25 cellular contexts compared by ENCODE assay signal in genomic region chr9:115548826-115549225, GRCh38.
DNase-seq lines count a peak whose midpoint lies in the region; ATAC-seq, FAIRE-seq and TF ChIP-seq lines count a peak whose summit lies in the region.
"Had no signal": no experiment of that assay in that cellular context is flagged by ENCODE, and none has a peak within 500 bp of the region (broad histone marks: within the 10 kb centered on the region; RNA-seq: fewer than 3 reads in every experiment).

No MANE protein-coding gene starts in this region.

- WGBS in heart left ventricle, 4 donors, result 31 to 53% (median 44%) methylated on average over 1 of the region's 1 CpG

- FAIRE-seq in GM12891 (lab: Jason Lieb, UNC), result no peak
- FAIRE-seq: endometrium, frontal cortex, GM12892 had no signal

- POLR2A ChIA-PET in BJ (lab: Charles Lee), result no interaction called here

- H3K4me3 ChIP-seq in BJ (ENCODE audit: low read depth, low read length), result no peak overlapping the region
- no peak overlapping the region for H3K4me3 ChIP-seq in astrocyte of the spinal cord (ENCODE audit: low read depth, low read length)
- H3K4me3 ChIP-seq in kidney epithelial cell (ENCODE audit: low read depth, low read length), result no peak overlapping the region
- H3K4me3 ChIP-seq in heart left ventricle, result no peak overlapping the region
- H3K4me3 ChIP-seq: coronary artery, SJCRH30, tibial artery had no signal

- no peak for TF ChIP-seq POLR2A in GM12891 (IDR thresholded peaks at IDR 0.05; ENCODE audit: low read depth, low read length)
- TF ChIP-seq POLR2A in heart left ventricle (IDR thresholded peaks at IDR 0.05), result no peak

- in situ Hi-C loops in astrocyte of the spinal cord (cut with HindIII; ENCODE audit: low sequenced_read_pairs), result no loop called here

- no peak overlapping the region for H3K27ac ChIP-seq in heart left ventricle
- H3K27ac ChIP-seq: coronary artery, KMS-11, SJCRH30, tibial artery had no signal

- CTCF ChIA-PET in BJ (lab: Yijun Ruan, JAX), result interaction anchor here (0.7 kb wide), 1 partner anchor 1025 kb away, joined by 3 read pairs; no protein-coding TSS in a partner anchor

- DNase-seq in BJ (ENCODE audit: low read depth) (peak; percentile 12), LHCN-M2 (ENCODE audit: low read depth) (peak; percentile 25), astrocyte of the spinal cord (ENCODE audit: low read depth, low spot score) (peak; percentile 63), kidney epithelial cell (ENCODE audit: low read depth) (peak; percentile 9), posterior cingulate gyrus (no peak), GM12891 (ENCODE audit: insufficient read length, low spot score) (no peak), heart left ventricle (no peak)
- DNase-seq: activated CD4-positive, alpha-beta T cell treated with anti-CD3 and anti-CD28 coated beads, Interleukin-2, amount 10 ng/mL, durations not matched to agents 24 days and 14 days; activated CD8-positive, alpha-beta memory T cell treated with anti-CD3 and anti-CD28 coated beads, Interleukin-2, amount 10 ng/mL, durations not matched to agents 7 days and 5 days; CD4-positive, alpha-beta T cell; DMS153; H7; left colon; natural killer cell; NCI-H748 treated with DMSO at 0.1 percent for 48 hours; stimulated activated naive CD8-positive, alpha-beta T cell treated with anti-CD3 and anti-CD28 coated beads, Interleukin-15, Interleukin-2, amounts not matched to agents 100 U/mL and 50 U/mL, for 24 hours; tibial artery had no signal

- intact Hi-C loops in posterior cingulate gyrus (cut with DNase I) (no loop called here), heart left ventricle (cut with DNase I) (no loop called here)

- H3K4me1 ChIP-seq in heart left ventricle, result no peaks in the 10 kb centered on the region
- H3K4me1 ChIP-seq: tibial artery had no signal

- no peaks in the 10 kb centered on the region for H3K36me3 ChIP-seq in BJ (ENCODE audit: control insufficient read depth, insufficient read depth, low read length)
- H3K36me3 ChIP-seq in kidney epithelial cell (ENCODE audit: control insufficient read depth, insufficient read depth, low read length), result no peaks in the 10 kb centered on the region
- no peaks in the 10 kb centered on the region for H3K36me3 ChIP-seq in heart left ventricle
- H3K36me3 ChIP-seq: SJCRH30, tibial artery had no signal

- H3K27me3 ChIP-seq in BJ (ENCODE audit: control insufficient read depth, insufficient read depth, low read length) (no peaks in the 10 kb centered on the region; the same call in 1 of the 2 replicates), kidney epithelial cell (ENCODE audit: control insufficient read depth, insufficient read depth, low read length) (peaks cover 2% of the 10 kb centered on the region), heart left ventricle (peaks cover 0 to 4% (median 0%) of the 10 kb centered on the region in 9 donors)
- H3K27me3 ChIP-seq: SJCRH30, tibial artery had no signal

- H3K9me3 ChIP-seq in heart left ventricle, result no peaks in the 10 kb centered on the region
- H3K9me3 ChIP-seq: SJCRH30, tibial artery had no signal

- ATAC-seq in HG03457 (IDR thresholded peaks at IDR 0.05; ENCODE audit: unreplicated experiment) (no peak), heart left ventricle (no peak)
- ATAC-seq: activated CD8-positive, alpha-beta memory T cell treated with anti-CD3 and anti-CD28 coated beads, Interleukin-2, amount 10 ng/mL, durations not matched to agents 7 days and 5 days; activated naive CD4-positive, alpha-beta T cell treated with anti-CD3 and anti-CD28 coated beads, Interleukin-2, amount 50 U/mL, for 72 hours; left colon; natural killer cell; stimulated activated naive CD8-positive, alpha-beta T cell treated with anti-CD3 and anti-CD28 coated beads, Interleukin-15, Interleukin-2, amounts not matched to agents 100 U/mL and 50 U/mL, for 24 hours had no signal

- TF ChIP-seq CTCF in BJ (IDR thresholded peaks at IDR 0.05; ENCODE audit: insufficient read depth, low read depth, low read length), result no peak
- TF ChIP-seq CTCF in astrocyte of the spinal cord (IDR thresholded peaks at IDR 0.05; ENCODE audit: low read depth, low read length), result no peak
- TF ChIP-seq CTCF in kidney epithelial cell (IDR thresholded peaks at IDR 0.05; ENCODE audit: insufficient read depth, low read length, poor library complexity, severe bottlenecking), result no peak
- no peak for TF ChIP-seq CTCF in heart left ventricle (IDR thresholded peaks at IDR 0.05)

TF ChIP-seq in GM12891, 5 proteins besides CTCF, POLR2A, EP300 and RAD21:
- TF ChIP-seq TAF1 (IDR thresholded peaks at IDR 0.05; ENCODE audit: low read depth, low read length) (no peak), SPI1 (IDR thresholded peaks at IDR 0.05; ENCODE audit: low read depth, low read length) (no peak), POU2F2 (IDR thresholded peaks at IDR 0.05; ENCODE audit: low read depth, low read length) (no peak), PAX5 (IDR thresholded peaks at IDR 0.05; ENCODE audit: insufficient read depth, low read length, severe bottlenecking) (no peak), POLR2AphosphoS5 (IDR thresholded peaks at IDR 0.05; ENCODE audit: low read depth, low read length) (no peak)

Comparison
In these comparisons a context has a peak if more than half of its experiments do, and no peak if none do; other contexts are left out.
1. DNase-seq: peak in BJ (single experiment), LHCN-M2 (single experiment), astrocyte of the spinal cord (single experiment) and kidney epithelial cell (single experiment); none in posterior cingulate gyrus (0 of 10), GM12891 (single experiment) and heart left ventricle (0 of 5).